In genomic region chr15:64503640-64504039, GRCh38 we compare ENCODE assay signal across 10 cellular contexts. TPM values are rescaled to one million over a fixed set of nuclear protein-coding genes. Genes with fewer than 3 reads are reported as not detected.
DNase-seq lines count a peak whose midpoint lies in the region; ATAC-seq and TF ChIP-seq lines count a peak whose summit lies in the region.
"Had no signal": no experiment of that assay in that cellular context is flagged by ENCODE, and none has a peak within 500 bp of the region (broad histone marks: within the 10 kb centered on the region; RNA-seq: fewer than 3 reads in every experiment).

No MANE protein-coding gene starts in this region.

- peak overlapping the region; percentile 53 for H3K27ac ChIP-seq in lower lobe of right lung
- H3K27ac ChIP-seq in substantia nigra (ENCODE audit: low read depth, low read length, poor library complexity, severe bottlenecking): peak overlapping the region; percentile 77
- H3K27ac ChIP-seq in heart left ventricle: peak overlapping the region in 3 of 12 donors; percentile 36 to 78 (median 70)
- H3K27ac ChIP-seq: A549 had no signal

- no peak for ATAC-seq in lower lobe of right lung
- no peak for ATAC-seq in HG03045 (IDR thresholded peaks at IDR 0.05; ENCODE audit: unreplicated experiment)
- no peak for ATAC-seq in heart left ventricle
- ATAC-seq: A549 had no signal

- no peak overlapping the region for H3K4me3 ChIP-seq in lower lobe of right lung
- H3K4me3 ChIP-seq in heart left ventricle: peak overlapping the region in 1 of 12 donors; percentile 23
- H3K4me3 ChIP-seq: A549 had no signal

- no peaks in the 10 kb centered on the region for H3K9me3 Mint-ChIP-seq in activated CD4-positive, alpha-beta T cell treated with anti-CD3 and anti-CD28 coated beads, Interleukin-2, amount 10 ng/mL, durations not matched to agents 24 days and 14 days
- H3K9me3 Mint-ChIP-seq in activated T-helper 1 cell treated with anti-CD3 and anti-CD28 coated beads, Interleukin-12 subunit alpha, Interleukin-12 subunit beta, Interleukin-2, Interleukin-4 antibody, amounts not matched to agents 30 ng/mL and 10 ng/mL and 1 ng/mL, durations not matched to agents 14 hours and 24 hours and 36 hours: no peaks in the 10 kb centered on the region

- H3K36me3 ChIP-seq in lower lobe of right lung: peaks cover 32% of the 10 kb centered on the region
- peaks cover 0 to 35% (median 17%) of the 10 kb centered on the region in 9 donors for H3K36me3 ChIP-seq in heart left ventricle

- H3K4me3 Mint-ChIP-seq in activated CD4-positive, alpha-beta T cell treated with anti-CD3 and anti-CD28 coated beads, Interleukin-2, amount 10 ng/mL, durations not matched to agents 24 days and 14 days: peak overlapping the region; percentile 48
- peak overlapping the region; percentile 13 for H3K4me3 Mint-ChIP-seq in activated T-helper 1 cell treated with anti-CD3 and anti-CD28 coated beads, Interleukin-12 subunit alpha, Interleukin-12 subunit beta, Interleukin-2, Interleukin-4 antibody, amounts not matched to agents 30 ng/mL and 10 ng/mL and 1 ng/mL, durations not matched to agents 14 hours and 24 hours and 36 hours

- intact Hi-C loops in activated CD4-positive, alpha-beta T cell treated with anti-CD3 and anti-CD28 coated beads, Interleukin-2, amount 10 ng/mL, durations not matched to agents 24 days and 14 days (cut with micrococcal nuclease): loop anchor here (5.0 kb wide), 1 partner anchor 41 kb away; the partner anchor contains the start of gene ZNF609
- intact Hi-C loops in activated T-helper 1 cell treated with anti-CD3 and anti-CD28 coated beads, Interleukin-12 subunit alpha, Interleukin-12 subunit beta, Interleukin-2, Interleukin-4 antibody, amounts not matched to agents 30 ng/mL and 10 ng/mL and 1 ng/mL, durations not matched to agents 14 hours and 24 hours and 36 hours (cut with micrococcal nuclease): loop anchor here (5.0 kb wide), 1 partner anchor 41 kb away; the partner anchor contains the start of gene ZNF609
- intact Hi-C loops in lower lobe of right lung (cut with DNase I) (no loop called here), heart left ventricle (cut with DNase I) (loop anchor here in 1 of 10 donors (5.0 kb wide), 1 partner anchor 41 kb away; the partner anchor contains the start of gene ZNF609)

- TF ChIP-seq CTCF in lower lobe of right lung (IDR thresholded peaks at IDR 0.05): no peak
- TF ChIP-seq CTCF in heart left ventricle (IDR thresholded peaks at IDR 0.05): no peak

- H3K27ac Mint-ChIP-seq in activated CD4-positive, alpha-beta T cell treated with anti-CD3 and anti-CD28 coated beads, Interleukin-2, amount 10 ng/mL, durations not matched to agents 24 days and 14 days: peak overlapping the region; percentile 89
- H3K27ac Mint-ChIP-seq in activated T-helper 1 cell treated with anti-CD3 and anti-CD28 coated beads, Interleukin-12 subunit alpha, Interleukin-12 subunit beta, Interleukin-2, Interleukin-4 antibody, amounts not matched to agents 30 ng/mL and 10 ng/mL and 1 ng/mL, durations not matched to agents 14 hours and 24 hours and 36 hours: peak overlapping the region; percentile 74

- H3K27me3 ChIP-seq in lower lobe of right lung (ENCODE audit: low read depth): no peaks in the 10 kb centered on the region
- H3K27me3 ChIP-seq in heart left ventricle: no peaks in the 10 kb centered on the region

- peak; percentile 73 for DNase-seq in activated CD4-positive, alpha-beta T cell treated with anti-CD3 and anti-CD28 coated beads, Interleukin-2, amount 10 ng/mL, durations not matched to agents 24 days and 14 days
- no peak for DNase-seq in activated CD4-positive, alpha-beta T cell treated with anti-CD3 and anti-CD28 coated beads, Interleukin-2, amount 50 U/mL, for 1 hour
- DNase-seq in activated T-helper 1 cell treated with anti-CD3 and anti-CD28 coated beads, Interleukin-12 subunit alpha, Interleukin-12 subunit beta, Interleukin-2, Interleukin-4 antibody, amounts not matched to agents 30 ng/mL and 10 ng/mL and 1 ng/mL, durations not matched to agents 14 hours and 24 hours and 36 hours (ENCODE audit: low spot score): no peak
- DNase-seq in lower lobe of right lung (no peak), substantia nigra (lab: John Stamatoyannopoulos, UW) (no peak), NOMO-1 treated with DMSO at 0.1 percent for 48 hours (lab: John Stamatoyannopoulos, UW; ENCODE audit: unreplicated experiment) (no peak), heart left ventricle (no peak)
- DNase-seq: NCI-H1436 had no signal

- peaks cover 73% of the 10 kb centered on the region for H3K4me1 Mint-ChIP-seq in activated CD4-positive, alpha-beta T cell treated with anti-CD3 and anti-CD28 coated beads, Interleukin-2, amount 10 ng/mL, durations not matched to agents 24 days and 14 days
- H3K4me1 Mint-ChIP-seq in activated T-helper 1 cell treated with anti-CD3 and anti-CD28 coated beads, Interleukin-12 subunit alpha, Interleukin-12 subunit beta, Interleukin-2, Interleukin-4 antibody, amounts not matched to agents 30 ng/mL and 10 ng/mL and 1 ng/mL, durations not matched to agents 14 hours and 24 hours and 36 hours (ENCODE audit: low read depth): peaks cover 52% of the 10 kb centered on the region

- no peak for TF ChIP-seq POLR2A in heart left ventricle (IDR thresholded peaks at IDR 0.05)

- H3K4me1 ChIP-seq in lower lobe of right lung (peaks cover 61% of the 10 kb centered on the region), heart left ventricle (peaks cover 2 to 67% (median 44%) of the 10 kb centered on the region in 12 donors)

- no peaks in the 10 kb centered on the region for H3K27me3 Mint-ChIP-seq in activated CD4-positive, alpha-beta T cell treated with anti-CD3 and anti-CD28 coated beads, Interleukin-2, amount 10 ng/mL, durations not matched to agents 24 days and 14 days
- no peaks in the 10 kb centered on the region for H3K27me3 Mint-ChIP-seq in activated T-helper 1 cell treated with anti-CD3 and anti-CD28 coated beads, Interleukin-12 subunit alpha, Interleukin-12 subunit beta, Interleukin-2, Interleukin-4 antibody, amounts not matched to agents 30 ng/mL and 10 ng/mL and 1 ng/mL, durations not matched to agents 14 hours and 24 hours and 36 hours (ENCODE audit: insufficient read depth)

- H3K9me3 ChIP-seq in lower lobe of right lung: no peaks in the 10 kb centered on the region
- H3K9me3 ChIP-seq in heart left ventricle: no peaks in the 10 kb centered on the region
- H3K9me3 ChIP-seq: A549 had no signal

- peaks cover 48% of the 10 kb centered on the region for H3K36me3 Mint-ChIP-seq in activated CD4-positive, alpha-beta T cell treated with anti-CD3 and anti-CD28 coated beads, Interleukin-2, amount 10 ng/mL, durations not matched to agents 24 days and 14 days (ENCODE audit: low read depth)
- H3K36me3 Mint-ChIP-seq in activated T-helper 1 cell treated with anti-CD3 and anti-CD28 coated beads, Interleukin-12 subunit alpha, Interleukin-12 subunit beta, Interleukin-2, Interleukin-4 antibody, amounts not matched to agents 30 ng/mL and 10 ng/mL and 1 ng/mL, durations not matched to agents 14 hours and 24 hours and 36 hours (ENCODE audit: low read depth): peaks cover 35% of the 10 kb centered on the region

- WGBS in heart left ventricle, 4 donors: 30 to 59% (median 51%) methylated on average over 1 of the region's 1 CpG

RNA-seq across cellular contexts. Expression of gene ZNF609, which starts 43.3 kb away (rescaled TPM):
- total RNA-seq in activated CD4-positive, alpha-beta T cell treated with anti-CD3 and anti-CD28 coated beads, Interleukin-2, amount 10 ng/mL, durations not matched to agents 24 days and 14 days: 62.4 and 63.9 TPM in 2 replicates
- total RNA-seq in activated T-helper 1 cell treated with anti-CD3 and anti-CD28 coated beads, Interleukin-12 subunit alpha, Interleukin-12 subunit beta, Interleukin-2, Interleukin-4 antibody, amounts not matched to agents 30 ng/mL and 10 ng/mL and 1 ng/mL, durations not matched to agents 14 hours and 24 hours and 36 hours: 65.4 and 73.8 TPM in 2 replicates
- 45.3 TPM for total RNA-seq in lower lobe of right lung
- 10 to 100 TPM; 12.2 to 24.5 (median 17.2) TPM for total RNA-seq in heart left ventricle
- polyA plus RNA-seq in heart left ventricle: 10 to 100 TPM in 1 of 2 donors, 1 to 10 TPM in 1; 5.8 to 13.4 TPM
